In genomic region chr1:178093150-178093957, GRCh38 we compare ENCODE assay signal across 1 cellular context.
TF ChIP-seq lines count a peak whose summit lies in the region.

No MANE protein-coding gene starts in this region.

TF ChIP-seq in HepG2, 621 proteins besides CTCF, POLR2A, EP300 and RAD21 (continued from another document and continues in another):
- TF ChIP-seq ZNF234 (CRISPR knock-in tag; conservative IDR thresholded peaks at IDR 0.05) (no peak), NR0B2 (CRISPR knock-in tag; IDR thresholded peaks at IDR 0.05) (no peak), ZNF362 (CRISPR knock-in tag; IDR thresholded peaks at IDR 0.05; ENCODE audit: borderline replicate concordance) (no peak), NAIF1 (CRISPR knock-in tag; IDR thresholded peaks at IDR 0.05; ENCODE audit: borderline replicate concordance) (no peak), NFATC3 (CRISPR knock-in tag; IDR thresholded peaks at IDR 0.05) (no peak), RORA (CRISPR knock-in tag; IDR thresholded peaks at IDR 0.05) (no peak), ZNF766 (CRISPR knock-in tag; IDR thresholded peaks at IDR 0.05; ENCODE audit: borderline replicate concordance) (no peak), ZNF878 (CRISPR knock-in tag; IDR thresholded peaks at IDR 0.05) (no peak), ZBTB26 (CRISPR knock-in tag; IDR thresholded peaks at IDR 0.05; ENCODE audit: borderline replicate concordance) (no peak), ZNF784 (CRISPR knock-in tag; IDR thresholded peaks at IDR 0.05; ENCODE audit: borderline replicate concordance) (no peak), FOXP1 (IDR thresholded peaks at IDR 0.05) (no peak), FOXP1 (CRISPR knock-in tag; IDR thresholded peaks at IDR 0.05) (no peak), POLR2AphosphoS5 (IDR thresholded peaks at IDR 0.05; ENCODE audit: low read depth, low read length) (peak; percentile 50; the same call in 1 of the 2 replicates), NFIC (IDR thresholded peaks at IDR 0.05; ENCODE audit: low read length) (no peak), ZNF503 (CRISPR knock-in tag; IDR thresholded peaks at IDR 0.05) (no peak), ZFY (CRISPR knock-in tag; IDR thresholded peaks at IDR 0.05) (peak; percentile 68), ZNF580 (CRISPR knock-in tag; IDR thresholded peaks at IDR 0.05; ENCODE audit: borderline replicate concordance, low read depth) (0 out of 2 replicates have a peak, but pooled peaks have one; percentile 36), RARA (CRISPR knock-in tag; IDR thresholded peaks at IDR 0.05) (no peak), ZNF670 (CRISPR knock-in tag; IDR thresholded peaks at IDR 0.05; ENCODE audit: borderline replicate concordance) (0 out of 2 replicates have a peak, but pooled peaks have one; percentile 39), ZNF547 (CRISPR knock-in tag; IDR thresholded peaks at IDR 0.05) (no peak; the same call in 1 of the 2 replicates), ZFP37 (CRISPR knock-in tag; IDR thresholded peaks at IDR 0.05; ENCODE audit: borderline replicate concordance) (no peak), MNT (IDR thresholded peaks at IDR 0.05) (peak; percentile 51), MIER2 (CRISPR knock-in tag; IDR thresholded peaks at IDR 0.05) (no peak), ZBTB3 (CRISPR knock-in tag; IDR thresholded peaks at IDR 0.05; ENCODE audit: borderline replicate concordance, low read depth) (no peak), KDM6A (CRISPR knock-in tag; IDR thresholded peaks at IDR 0.05; ENCODE audit: low read depth) (no peak), TEAD3 (CRISPR knock-in tag; optimal IDR thresholded peaks at IDR 0.05; ENCODE audit: borderline replicate concordance) (no peak), JUND (CRISPR knock-in tag; IDR thresholded peaks at IDR 0.05) (no peak), HMGA1 (CRISPR knock-in tag; conservative IDR thresholded peaks at IDR 0.05) (no peak), PHF5A (CRISPR knock-in tag; IDR thresholded peaks at IDR 0.05; ENCODE audit: low read depth, unreplicated experiment) (no peak), ZNF12 (CRISPR knock-in tag; IDR thresholded peaks at IDR 0.05) (no peak), GLMP (CRISPR knock-in tag; IDR thresholded peaks at IDR 0.05; ENCODE audit: borderline replicate concordance) (no peak), FOXA1 (IDR thresholded peaks at IDR 0.05) (no peak), FOXA1 (CRISPR knock-in tag; IDR thresholded peaks at IDR 0.05) (no peak), ZNF850 (CRISPR knock-in tag; conservative IDR thresholded peaks at IDR 0.05) (no peak), ZFP90 (CRISPR knock-in tag; IDR thresholded peaks at IDR 0.05; ENCODE audit: borderline replicate concordance) (no peak; the same call in 1 of the 2 replicates), ZBTB43 (CRISPR knock-in tag; conservative IDR thresholded peaks at IDR 0.05) (no peak), ZNF510 (CRISPR knock-in tag; IDR thresholded peaks at IDR 0.05; ENCODE audit: low read depth) (no peak), KIAA2018 (CRISPR knock-in tag; IDR thresholded peaks at IDR 0.05; ENCODE audit: borderline replicate concordance) (no peak), ZNF790 (CRISPR knock-in tag; IDR thresholded peaks at IDR 0.05; ENCODE audit: borderline replicate concordance) (no peak), ADNP (CRISPR knock-in tag; IDR thresholded peaks at IDR 0.05) (no peak), NCOA5 (CRISPR knock-in tag; IDR thresholded peaks at IDR 0.05) (no peak), TERF1 (CRISPR knock-in tag; IDR thresholded peaks at IDR 0.05) (no peak), CBX1 (IDR thresholded peaks at IDR 0.05; ENCODE audit: low read depth) (no peak), MIXL1 (CRISPR knock-in tag; IDR thresholded peaks at IDR 0.05) (peak; percentile 73), ZNF496 (CRISPR knock-in tag; IDR thresholded peaks at IDR 0.05; ENCODE audit: insufficient replicate concordance) (no peak), ZNF3 (CRISPR knock-in tag; IDR thresholded peaks at IDR 0.05) (no peak)
